22 cellular contexts compared by ENCODE assay signal in the genomic region with DNA sequence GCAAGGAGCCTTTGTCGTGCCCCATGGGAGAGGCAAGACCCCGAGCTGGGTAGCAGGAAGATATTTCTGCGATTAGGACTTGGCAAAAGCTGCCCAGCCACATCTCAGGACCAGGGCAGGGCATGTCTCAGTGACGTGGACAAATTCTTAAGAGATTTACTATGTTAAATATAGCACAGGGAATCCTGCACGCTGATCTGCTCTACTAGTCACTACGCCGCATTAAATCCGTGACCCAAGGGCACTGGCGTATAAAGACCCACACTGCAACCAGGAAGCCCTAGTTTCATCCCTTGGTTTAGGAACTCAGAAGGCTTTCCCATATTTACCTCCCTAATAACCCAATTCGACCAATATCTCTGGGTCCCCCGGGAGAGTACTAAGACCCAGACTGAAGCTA. TPM values are rescaled to one million over a fixed set of nuclear protein-coding genes. Genes with fewer than 3 reads are reported as not detected.
DNase-seq lines count a peak whose midpoint lies in the region; ATAC-seq and TF ChIP-seq lines count a peak whose summit lies in the region.
"Had no signal": no experiment of that assay in that cellular context is flagged by ENCODE, and none has a peak within 500 bp of the region (broad histone marks: within the 10 kb centered on the region; RNA-seq: fewer than 3 reads in every experiment).

No MANE protein-coding gene starts in this region.

- H3K4me3 ChIP-seq in BLaER1 treated with 17β-estradiol and CSF1 and Interleukin-3, amounts not matched to agents 10 nM and 100 nM, result no peak overlapping the region
- H3K4me3 ChIP-seq in osteoblast (ENCODE audit: insufficient read depth, low read length), result no peak overlapping the region
- H3K4me3 ChIP-seq: SK-N-MC had no signal

- no peaks in the 10 kb centered on the region for H3K9me3 ChIP-seq in BLaER1 treated with 17β-estradiol and CSF1 and Interleukin-3, amounts not matched to agents 10 nM and 100 nM (replicated peaks in 1 of 11)
- H3K9me3 ChIP-seq in osteoblast (ENCODE audit: low read depth, low read length), result no peaks in the 10 kb centered on the region

- peaks cover 4% of the 10 kb centered on the region for H3K27me3 Mint-ChIP-seq in endothelial cell (ENCODE audit: unreplicated experiment)
- no peaks in the 10 kb centered on the region for H3K27me3 Mint-ChIP-seq in stimulated activated naive B cell treated with anti-CD40 and anti-IgM and Interleukin-4, amounts not matched to agents 10 μg/mL and 1 μg/mL and 100 μg/mL, for 72 hours
- H3K27me3 Mint-ChIP-seq: CD4-positive, alpha-beta T cell; IgD-negative memory B cell had no signal

- H3K4me1 ChIP-seq in BLaER1 treated with 17β-estradiol and CSF1 and Interleukin-3, amounts not matched to agents 10 nM and 100 nM, result peaks cover 31 to 38% (median 33%) of the 10 kb centered on the region in 10 experiments
- no peaks in the 10 kb centered on the region for H3K4me1 ChIP-seq in osteoblast (ENCODE audit: insufficient read depth, low read length)

- no peak overlapping the region for H2AFZ ChIP-seq in osteoblast (ENCODE audit: low read length)

- no peaks in the 10 kb centered on the region for H3K79me2 ChIP-seq in osteoblast (ENCODE audit: insufficient read depth, low read length)

- peaks cover 43 to 98% (median 63%) of the 10 kb centered on the region in 11 experiments for H4K20me1 ChIP-seq in BLaER1 treated with 17β-estradiol and CSF1 and Interleukin-3, amounts not matched to agents 10 nM and 100 nM
- peaks cover 3% of the 10 kb centered on the region for H4K20me1 ChIP-seq in osteoblast (ENCODE audit: insufficient read depth, low read length)

- no peak overlapping the region for H3K27ac ChIP-seq in BLaER1 treated with 17β-estradiol and CSF1 and Interleukin-3, amounts not matched to agents 10 nM and 100 nM
- H3K27ac ChIP-seq in osteoblast (ENCODE audit: low read depth, low read length), result no peak overlapping the region
- H3K27ac ChIP-seq: HL-60, KMS-11, SK-N-MC had no signal

- peak overlapping the region; percentile 43 for H3K4me3 Mint-ChIP-seq in endothelial cell (ENCODE audit: unreplicated experiment)
- no peak overlapping the region for H3K4me3 Mint-ChIP-seq in stimulated activated naive B cell treated with anti-CD40 and anti-IgM and Interleukin-4, amounts not matched to agents 10 μg/mL and 1 μg/mL and 100 μg/mL, for 72 hours
- H3K4me3 Mint-ChIP-seq: CD4-positive, alpha-beta T cell had no signal

- peaks cover 80 to 100% (median 92%) of the 10 kb centered on the region in 11 experiments for H3K36me3 ChIP-seq in BLaER1 treated with 17β-estradiol and CSF1 and Interleukin-3, amounts not matched to agents 10 nM and 100 nM
- peaks cover 67% of the 10 kb centered on the region for H3K36me3 ChIP-seq in osteoblast (ENCODE audit: insufficient read depth, low read length)

- H3K36me3 Mint-ChIP-seq in endothelial cell (ENCODE audit: low read depth, unreplicated experiment), result peaks cover 60% of the 10 kb centered on the region
- peaks cover 60 to 73% of the 10 kb centered on the region in 2 donors for H3K36me3 Mint-ChIP-seq in stimulated activated naive B cell treated with anti-CD40 and anti-IgM and Interleukin-4, amounts not matched to agents 10 μg/mL and 1 μg/mL and 100 μg/mL, for 72 hours

- no peak overlapping the region for H3K27ac Mint-ChIP-seq in endothelial cell (ENCODE audit: unreplicated experiment)
- H3K27ac Mint-ChIP-seq in stimulated activated naive B cell treated with anti-CD40 and anti-IgM and Interleukin-4, amounts not matched to agents 10 μg/mL and 1 μg/mL and 100 μg/mL, for 72 hours, result peak overlapping the region; percentile 25
- H3K27ac Mint-ChIP-seq: CD4-positive, alpha-beta T cell had no signal

- ATAC-seq in stimulated activated naive B cell treated with anti-CD40 and anti-IgM and Interleukin-4, amounts not matched to agents 10 μg/mL and 1 μg/mL and 100 μg/mL, for 72 hours (replicated peaks), result no peak
- no peak for ATAC-seq in GM18867 (IDR thresholded peaks at IDR 0.05; ENCODE audit: unreplicated experiment)
- no peak for ATAC-seq in esophagus mucosa

- no peak for TF ChIP-seq CTCF in endothelial cell (IDR thresholded peaks at IDR 0.05; ENCODE audit: unreplicated experiment)
- no peak for TF ChIP-seq CTCF in osteoblast (IDR thresholded peaks at IDR 0.05; ENCODE audit: extremely low read depth, low read depth, low read length)

- H3K9ac ChIP-seq in BLaER1 treated with 17β-estradiol and CSF1 and Interleukin-3, amounts not matched to agents 10 nM and 100 nM, result peak overlapping the region in 4 of 11 experiments; percentile 1 to 61 (median 7); a peak in 5 of 22 replicates
- H3K9ac ChIP-seq: KMS-11 had no signal

- H3K4me2 ChIP-seq in BLaER1 treated with 17β-estradiol and CSF1 and Interleukin-3, amounts not matched to agents 10 nM and 100 nM, result peak overlapping the region; percentile 49 to 90 (median 77)
- H3K4me2 ChIP-seq in osteoblast (ENCODE audit: insufficient read depth, low read length), result no peak overlapping the region
- H3K4me2 ChIP-seq: KMS-11 had no signal

- no peaks in the 10 kb centered on the region for H3K9me3 Mint-ChIP-seq in endothelial cell (ENCODE audit: unreplicated experiment)
- no peaks in the 10 kb centered on the region for H3K9me3 Mint-ChIP-seq in stimulated activated naive B cell treated with anti-CD40 and anti-IgM and Interleukin-4, amounts not matched to agents 10 μg/mL and 1 μg/mL and 100 μg/mL, for 72 hours
- H3K9me3 Mint-ChIP-seq: CD4-positive, alpha-beta T cell; IgD-negative memory B cell had no signal

- no peaks in the 10 kb centered on the region for H3K4me1 Mint-ChIP-seq in endothelial cell (ENCODE audit: unreplicated experiment)
- peaks cover 10 to 11% of the 10 kb centered on the region in 2 donors for H3K4me1 Mint-ChIP-seq in stimulated activated naive B cell treated with anti-CD40 and anti-IgM and Interleukin-4, amounts not matched to agents 10 μg/mL and 1 μg/mL and 100 μg/mL, for 72 hours
- H3K4me1 Mint-ChIP-seq: IgD-negative memory B cell had no signal

- H3K27me3 ChIP-seq in BLaER1 treated with 17β-estradiol and CSF1 and Interleukin-3, amounts not matched to agents 10 nM and 100 nM, result peaks cover 0 to 14% (median 0%) of the 10 kb centered on the region in 11 experiments; a peak in 1 of 22 replicates
- H3K27me3 ChIP-seq in osteoblast (ENCODE audit: insufficient read depth, low read length), result no peaks in the 10 kb centered on the region

- DNase-seq in endothelial cell (ENCODE audit: low spot score) (no peak), osteoblast (ENCODE audit: insufficient read length, low spot score, missing footprints) (peak; percentile 52), GF-D8 (lab: John Stamatoyannopoulos, UW) (no peak)
- DNase-seq in stimulated activated naive B cell treated with anti-CD40 and anti-IgM and Interleukin-4, amounts not matched to agents 10 μg/mL and 1 μg/mL and 100 μg/mL, for 72 hours, result no peak
- DNase-seq: CD4-positive, alpha-beta T cell; DMS53; H7; MM.1S; NCI-H1417; NCI-H1694 treated with DMSO at 0.1 percent for 48 hours; NCI-H2081; NCI-H2227 treated with DMSO at 0.1 percent for 48 hours; NCI-H510A treated with DMSO at 0.1 percent for 48 hours; SIG-M5 had no signal

RNA-seq across cellular contexts. Expression of a gene that starts 35.1 kb away (rescaled TPM):
- 316 TPM for total RNA-seq in endothelial cell (ENCODE audit: unreplicated experiment)
- 35.4 and 37.3 TPM in 2 replicates for total RNA-seq in osteoblast
- total RNA-seq in esophagus mucosa, result 80.8 TPM

RNA-seq across cellular contexts. Expression of a gene that starts 37.8 kb away (rescaled TPM):
- total RNA-seq in endothelial cell (ENCODE audit: unreplicated experiment), result 30.1 TPM
- not detected in 2 replicates for total RNA-seq in osteoblast
- 0.88 TPM for total RNA-seq in esophagus mucosa
- total RNA-seq: A172 had no signal

RNA-seq across cellular contexts. Expression of a gene that starts 46.8 kb away (rescaled TPM):
- total RNA-seq in endothelial cell (ENCODE audit: unreplicated experiment) (33.6 TPM), osteoblast (11.6 and 13.0 TPM in 2 replicates), esophagus mucosa (27.7 TPM)

Comparison
In these comparisons a context has a peak if more than half of its experiments do, and no peak if none do; other contexts are left out.
1. RNA of a gene that starts 37.8 kb away (total RNA-seq): 30.1 TPM in endothelial cell (single experiment); 0.88 TPM in esophagus mucosa (single experiment) and not detected in osteoblast; every median in the first group is over 10 times any median in the second.